ENCODE assay signal across 29 cellular contexts in genomic region chr13:33212396-33212795, GRCh38.
"Had no signal": no experiment of that assay in that cellular context is flagged by ENCODE, and none has a peak within 500 bp of the region (broad histone marks: within the 10 kb centered on the region; RNA-seq: fewer than 3 reads in every experiment).

No MANE protein-coding gene starts in this region.

- H3K9me3 Mint-ChIP-seq: activated naive CD4-positive, alpha-beta T cell treated with anti-CD3 and anti-CD28 coated beads, Interleukin-2, amount 50 U/mL, for 24 hours; activated T-cell treated with anti-CD3 and anti-CD28 coated beads, Interleukin-2, amount 50 U/mL, for 24 hours; activated T-helper 1 cell treated with anti-CD3 and anti-CD28 coated beads, Interleukin-12 subunit alpha, Interleukin-12 subunit beta, Interleukin-2, Interleukin-4 antibody, amounts not matched to agents 30 ng/mL and 10 ng/mL and 1 ng/mL, durations not matched to agents 14 hours and 24 hours and 36 hours; WTC11 had no signal

- DNase-seq: activated CD4-positive, alpha-beta T cell treated with anti-CD3 and anti-CD28 coated beads for 48 hours; activated CD4-positive, alpha-beta T cell treated with anti-CD3 and anti-CD28 coated beads, Interleukin-2, amount 50 U/mL, for 48 hours; activated CD4-positive, CD25-positive, alpha-beta regulatory T cell treated with anti-CD3 and anti-CD28 coated beads, Interleukin-2, amount 50 U/mL, for 72 hours; activated CD8-positive, alpha-beta memory T cell treated with anti-CD3 and anti-CD28 coated beads, Interleukin-2, amount 10 ng/mL, durations not matched to agents 7 days and 5 days; activated effector memory CD4-positive, alpha-beta T cell treated with Interleukin-2 at 50 U/mL for 16 hours; activated naive CD4-positive, alpha-beta T cell; activated T-cell treated with anti-CD3 and anti-CD28 coated beads, Interleukin-2, amount 50 U/mL, for 24 hours; aorta; body of pancreas; MG63; MV-4-11; NCI-H1092 treated with DMSO at 0.1 percent for 48 hours; NCI-H1417 treated with DMSO at 0.1 percent for 48 hours; NCI-H1694; NCI-H2029; NCI-H345; NCI-H510A; NCI-H526 treated with DMSO at 0.1 percent for 48 hours; NK-92 treated with Interleukin-12 subunit alpha and Interleukin-12 subunit beta, amount 100 ng/mL, for 24 hours; Peyer's patch; SHP77; T-helper 17 cell; T-helper 9 cell had no signal

- H3K36me3 ChIP-seq: cardiac muscle cell, Peyer's patch had no signal

- H3K36me3 Mint-ChIP-seq: activated CD8-positive, alpha-beta memory T cell treated with anti-CD3 and anti-CD28 coated beads, Interleukin-2, amount 10 ng/mL, durations not matched to agents 7 days and 5 days; activated naive CD4-positive, alpha-beta T cell treated with anti-CD3 and anti-CD28 coated beads, Interleukin-2, amount 50 U/mL, for 24 hours; WTC11 had no signal

- H3K9me3 ChIP-seq: body of pancreas, MG63, Peyer's patch had no signal

- H3K27ac ChIP-seq: cardiac muscle cell, KMS-11, Peyer's patch, RWPE1 had no signal

- H3K4me1 Mint-ChIP-seq: activated naive CD4-positive, alpha-beta T cell treated with anti-CD3 and anti-CD28 coated beads, Interleukin-2, amount 50 U/mL, for 24 hours; T-helper 17 cell had no signal

- H3K27ac Mint-ChIP-seq: activated CD8-positive, alpha-beta memory T cell treated with anti-CD3 and anti-CD28 coated beads, Interleukin-2, amount 10 ng/mL, durations not matched to agents 7 days and 5 days; activated naive CD4-positive, alpha-beta T cell treated with anti-CD3 and anti-CD28 coated beads, Interleukin-2, amount 50 U/mL, for 24 hours; activated T-cell treated with anti-CD3 and anti-CD28 coated beads, Interleukin-2, amount 50 U/mL, for 24 hours; activated T-helper 1 cell treated with anti-CD3 and anti-CD28 coated beads, Interleukin-12 subunit alpha, Interleukin-12 subunit beta, Interleukin-2, Interleukin-4 antibody, amounts not matched to agents 30 ng/mL and 10 ng/mL and 1 ng/mL, durations not matched to agents 14 hours and 24 hours and 36 hours; T-helper 17 cell had no signal

- ATAC-seq: activated CD8-positive, alpha-beta memory T cell treated with anti-CD3 and anti-CD28 coated beads, Interleukin-2, amount 10 ng/mL, durations not matched to agents 7 days and 5 days; body of pancreas; T-helper 17 cell; WTC11 had no signal

- H3K4me3 Mint-ChIP-seq: activated CD8-positive, alpha-beta memory T cell treated with anti-CD3 and anti-CD28 coated beads, Interleukin-2, amount 10 ng/mL, durations not matched to agents 7 days and 5 days; activated naive CD4-positive, alpha-beta T cell treated with anti-CD3 and anti-CD28 coated beads, Interleukin-2, amount 50 U/mL, for 24 hours; activated T-cell treated with anti-CD3 and anti-CD28 coated beads, Interleukin-2, amount 50 U/mL, for 24 hours; activated T-helper 1 cell treated with anti-CD3 and anti-CD28 coated beads, Interleukin-12 subunit alpha, Interleukin-12 subunit beta, Interleukin-2, Interleukin-4 antibody, amounts not matched to agents 30 ng/mL and 10 ng/mL and 1 ng/mL, durations not matched to agents 14 hours and 24 hours and 36 hours; T-helper 17 cell; WTC11 had no signal

- H3K4me2 ChIP-seq: KMS-11 had no signal

- H3K4me3 ChIP-seq: body of pancreas, cardiac muscle cell, MG63, Peyer's patch had no signal

- H3K9ac ChIP-seq: KMS-11 had no signal

- H3K27me3 ChIP-seq: body of pancreas, cardiac muscle cell, MG63, Peyer's patch had no signal
